In genomic region chr2:225660262-225661091, GRCh38 we compare ENCODE assay signal across 8 cellular contexts.
A peak's percentile ranks its signal among the peaks of the same experiment; 100 is the strongest.
DNase-seq lines count a peak whose midpoint lies in the region; ATAC-seq and TF ChIP-seq lines count a peak whose summit lies in the region.

No MANE protein-coding gene starts in this region.

- POLR2A ChIA-PET in naive thymus-derived CD4-positive, alpha-beta T cell (lab: Charles Lee): no interaction called here

- no peaks in the 10 kb centered on the region for H3K4me1 ChIP-seq in naive thymus-derived CD4-positive, alpha-beta T cell (ENCODE audit: control insufficient read depth in 2 of 2, insufficient read depth in 2 of 2, low read length in 2 of 2)

- H3K27me3 Mint-ChIP-seq in Calu3 (ENCODE audit: unreplicated experiment): no peaks in the 10 kb centered on the region
- peaks cover 15 to 23% (median 20%) of the 10 kb centered on the region in 5 donors for H3K27me3 Mint-ChIP-seq in naive thymus-derived CD4-positive, alpha-beta T cell

- DNase-seq in Calu3: peak; percentile 78
- peak; percentile 50 for DNase-seq in NOMO-1 treated with DMSO at 0.1 percent for 48 hours (lab: John Stamatoyannopoulos, UW; ENCODE audit: unreplicated experiment)
- DNase-seq in activated CD8-positive, alpha-beta memory T cell treated with anti-CD3 and anti-CD28 coated beads for 48 hours (ENCODE audit: low read depth in 2 of 3, low spot score in 2 of 3): peak; percentile 37 to 67 (median 55)
- peak; percentile 73 for DNase-seq in epidermal melanocyte (ENCODE audit: insufficient read length, low spot score)
- peak; percentile 37 to 71 (median 60) for DNase-seq in naive thymus-derived CD4-positive, alpha-beta T cell
- peak; percentile 60 to 78 for DNase-seq in stimulated activated effector memory CD8-positive, alpha-beta T cell treated with anti-CD3 and anti-CD28 coated beads, Interleukin-12 subunit alpha, Interleukin-12 subunit beta, amount 100 ng/mL, for 72 hours (ENCODE audit: low spot score in 2 of 2)

- no peaks in the 10 kb centered on the region for H3K9me3 ChIP-seq in naive thymus-derived CD4-positive, alpha-beta T cell (ENCODE audit: control insufficient read depth in 2 of 3, low read length in 3 of 3)

- no peak overlapping the region for H3K4me3 Mint-ChIP-seq in Calu3 (ENCODE audit: low read depth, unreplicated experiment)
- no peak overlapping the region for H3K4me3 Mint-ChIP-seq in naive thymus-derived CD4-positive, alpha-beta T cell
- no peak overlapping the region for H3K4me3 Mint-ChIP-seq in stimulated activated effector memory CD8-positive, alpha-beta T cell treated with anti-CD3 and anti-CD28 coated beads, Interleukin-12 subunit alpha, Interleukin-12 subunit beta, amount 100 ng/mL, for 72 hours

- ATAC-seq in GM19463 (IDR thresholded peaks at IDR 0.05; ENCODE audit: unreplicated experiment) (peak; percentile 88), HG03571 (IDR thresholded peaks at IDR 0.05; ENCODE audit: unreplicated experiment) (peak; percentile 81)
- peak; percentile 83 for ATAC-seq in naive thymus-derived CD4-positive, alpha-beta T cell
- ATAC-seq in stimulated activated effector memory CD8-positive, alpha-beta T cell treated with anti-CD3 and anti-CD28 coated beads, Interleukin-12 subunit alpha, Interleukin-12 subunit beta, amount 100 ng/mL, for 72 hours: peak; percentile 71

- no peaks in the 10 kb centered on the region for H3K36me3 Mint-ChIP-seq in Calu3 (ENCODE audit: insufficient read depth, unreplicated experiment)
- no peaks in the 10 kb centered on the region for H3K36me3 Mint-ChIP-seq in naive thymus-derived CD4-positive, alpha-beta T cell
- H3K36me3 Mint-ChIP-seq in stimulated activated effector memory CD8-positive, alpha-beta T cell treated with anti-CD3 and anti-CD28 coated beads, Interleukin-12 subunit alpha, Interleukin-12 subunit beta, amount 100 ng/mL, for 72 hours: no peaks in the 10 kb centered on the region

- H3K4me3 ChIP-seq in naive thymus-derived CD4-positive, alpha-beta T cell (ENCODE audit: low read length): no peak overlapping the region

- TF ChIP-seq CTCF in Calu3 (IDR thresholded peaks at IDR 0.05; ENCODE audit: unreplicated experiment): peak; percentile 81

- no peak overlapping the region for H3K27ac ChIP-seq in naive thymus-derived CD4-positive, alpha-beta T cell (ENCODE audit: low read depth, low read length)

- H3K36me3 ChIP-seq in naive thymus-derived CD4-positive, alpha-beta T cell (ENCODE audit: control insufficient read depth in 2 of 3, insufficient read depth in 3 of 3, low read length in 3 of 3): no peaks in the 10 kb centered on the region

- H3K27me3 ChIP-seq in naive thymus-derived CD4-positive, alpha-beta T cell (ENCODE audit: control insufficient read depth in 2 of 2, insufficient read depth in 2 of 2, low read length in 2 of 2): peaks cover 0 to 2% of the 10 kb centered on the region in 2 donors

- no TSS peak for BruUV-seq in Calu3 (replicated peaks; lab: Mats Ljungman, UMichigan)

- no peak overlapping the region for H3K27ac Mint-ChIP-seq in Calu3 (ENCODE audit: unreplicated experiment)
- H3K27ac Mint-ChIP-seq in naive thymus-derived CD4-positive, alpha-beta T cell: no peak overlapping the region
- H3K27ac Mint-ChIP-seq in stimulated activated effector memory CD8-positive, alpha-beta T cell treated with anti-CD3 and anti-CD28 coated beads, Interleukin-12 subunit alpha, Interleukin-12 subunit beta, amount 100 ng/mL, for 72 hours: no peak overlapping the region

- no peaks in the 10 kb centered on the region for H3K9me3 Mint-ChIP-seq in Calu3 (ENCODE audit: low read depth, unreplicated experiment)
- H3K9me3 Mint-ChIP-seq in naive thymus-derived CD4-positive, alpha-beta T cell: peaks cover 0 to 2% (median 0%) of the 10 kb centered on the region in 11 donors
- no peaks in the 10 kb centered on the region for H3K9me3 Mint-ChIP-seq in stimulated activated effector memory CD8-positive, alpha-beta T cell treated with anti-CD3 and anti-CD28 coated beads, Interleukin-12 subunit alpha, Interleukin-12 subunit beta, amount 100 ng/mL, for 72 hours

- CTCF ChIA-PET in Calu3 (lab: Charles Lee): interaction anchor here (0.6 to 1.5 kb wide), 8 partner anchors 167 to 1322 kb away, joined by 3 to 6 read pairs (median 4); no protein-coding TSS in a partner anchor
- CTCF ChIA-PET in naive thymus-derived CD4-positive, alpha-beta T cell (lab: Charles Lee): interaction anchor here (0.5 to 1.3 kb wide), 9 partner anchors 11 to 1750 kb away, joined by 3 to 10 read pairs (median 3); no protein-coding TSS in a partner anchor

- H3K4me1 Mint-ChIP-seq in Calu3 (ENCODE audit: low read depth, unreplicated experiment): no peaks in the 10 kb centered on the region
- no peaks in the 10 kb centered on the region for H3K4me1 Mint-ChIP-seq in naive thymus-derived CD4-positive, alpha-beta T cell
- no peaks in the 10 kb centered on the region for H3K4me1 Mint-ChIP-seq in stimulated activated effector memory CD8-positive, alpha-beta T cell treated with anti-CD3 and anti-CD28 coated beads, Interleukin-12 subunit alpha, Interleukin-12 subunit beta, amount 100 ng/mL, for 72 hours

- intact Hi-C loops in Calu3 (cut with micrococcal nuclease; ENCODE audit: unreplicated experiment): loop anchor here (1.0 to 5.0 kb wide), 4 partner anchors 377 to 1303 kb away; no protein-coding TSS in a partner anchor
- intact Hi-C loops in naive thymus-derived CD4-positive, alpha-beta T cell (cut with micrococcal nuclease): loop anchor here (1.0 to 10.0 kb wide), 14 partner anchors 377 to 1686 kb away; no protein-coding TSS in a partner anchor
